8 cellular contexts compared by ENCODE assay signal in genomic region chr2:242085941-242086621, GRCh38.
DNase-seq lines count a peak whose midpoint lies in the region; ATAC-seq and TF ChIP-seq lines count a peak whose summit lies in the region.

No MANE protein-coding gene starts in this region.

- peak overlapping the region; percentile 63 to 91 (median 78) for H3K4me2 ChIP-seq in BLaER1 treated with 17β-estradiol and CSF1 and Interleukin-3, amounts not matched to agents 10 nM and 100 nM
- no peak overlapping the region for H3K4me2 ChIP-seq in neural progenitor cell

- peak overlapping the region; percentile 70 for H3K27ac Mint-ChIP-seq in stimulated activated memory B cell treated with anti-CD40 and anti-IgM and Interleukin-4, amounts not matched to agents 10 μg/mL and 1 μg/mL and 100 μg/mL, for 72 hours
- no peak overlapping the region for H3K27ac Mint-ChIP-seq in neural progenitor cell

- H3K27me3 Mint-ChIP-seq in stimulated activated memory B cell treated with anti-CD40 and anti-IgM and Interleukin-4, amounts not matched to agents 10 μg/mL and 1 μg/mL and 100 μg/mL, for 72 hours, result no peaks in the 10 kb centered on the region
- H3K27me3 Mint-ChIP-seq in neural progenitor cell (ENCODE audit: insufficient read depth, low read depth), result peaks cover 22% of the 10 kb centered on the region

- H3K4me1 ChIP-seq in BLaER1 treated with 17β-estradiol and CSF1 and Interleukin-3, amounts not matched to agents 10 nM and 100 nM, result peaks cover 20 to 31% (median 26%) of the 10 kb centered on the region in 10 experiments
- peaks cover 5% of the 10 kb centered on the region for H3K4me1 ChIP-seq in neural progenitor cell

- H3K9ac ChIP-seq in BLaER1 treated with 17β-estradiol and CSF1 and Interleukin-3, amounts not matched to agents 10 nM and 100 nM, result peak overlapping the region; percentile 5 to 79 (median 66)
- H3K9ac ChIP-seq in neural progenitor cell, result no peak overlapping the region

- H3F3A ChIP-seq in neural progenitor cell (ENCODE audit: low read depth), result no peaks in the 10 kb centered on the region

- H4K20me1 ChIP-seq in BLaER1 treated with 17β-estradiol and CSF1 and Interleukin-3, amounts not matched to agents 10 nM and 100 nM, result peaks cover 0 to 4% (median 0%) of the 10 kb centered on the region in 11 experiments; a peak in 2 of 22 replicates
- H4K20me1 ChIP-seq in neural progenitor cell (ENCODE audit: low read depth), result no peaks in the 10 kb centered on the region

- H2AFZ ChIP-seq in neural progenitor cell (replicated peaks), result no peak overlapping the region

- peak overlapping the region; percentile 65 for H3K4me3 Mint-ChIP-seq in stimulated activated memory B cell treated with anti-CD40 and anti-IgM and Interleukin-4, amounts not matched to agents 10 μg/mL and 1 μg/mL and 100 μg/mL, for 72 hours
- H3K4me3 Mint-ChIP-seq in neural progenitor cell, result no peak overlapping the region

- peak; percentile 50 for DNase-seq in SK-MEL-5 (ENCODE audit: low read depth, low spot score)
- peak; percentile 26 to 72 for DNase-seq in foreskin fibroblast
- DNase-seq in ACHN, result no peak
- no peak for DNase-seq in neural progenitor cell (ENCODE audit: low spot score)

- peaks cover 0 to 19% (median 15%) of the 10 kb centered on the region in 11 experiments; a peak in 11 of 22 replicates for H3K27me3 ChIP-seq in BLaER1 treated with 17β-estradiol and CSF1 and Interleukin-3, amounts not matched to agents 10 nM and 100 nM
- H3K27me3 ChIP-seq in neural progenitor cell, result peaks cover 43% of the 10 kb centered on the region

- H3K4me1 Mint-ChIP-seq in stimulated activated memory B cell treated with anti-CD40 and anti-IgM and Interleukin-4, amounts not matched to agents 10 μg/mL and 1 μg/mL and 100 μg/mL, for 72 hours, result peaks cover 31% of the 10 kb centered on the region
- peaks cover 9% of the 10 kb centered on the region for H3K4me1 Mint-ChIP-seq in neural progenitor cell

- no peaks in the 10 kb centered on the region for H3K9me3 Mint-ChIP-seq in stimulated activated memory B cell treated with anti-CD40 and anti-IgM and Interleukin-4, amounts not matched to agents 10 μg/mL and 1 μg/mL and 100 μg/mL, for 72 hours
- no peaks in the 10 kb centered on the region for H3K9me3 Mint-ChIP-seq in neural progenitor cell

- H3K36me3 Mint-ChIP-seq in stimulated activated memory B cell treated with anti-CD40 and anti-IgM and Interleukin-4, amounts not matched to agents 10 μg/mL and 1 μg/mL and 100 μg/mL, for 72 hours, result no peaks in the 10 kb centered on the region
- H3K36me3 Mint-ChIP-seq in neural progenitor cell, result no peaks in the 10 kb centered on the region

- no peaks in the 10 kb centered on the region for H3K36me3 ChIP-seq in BLaER1 treated with 17β-estradiol and CSF1 and Interleukin-3, amounts not matched to agents 10 nM and 100 nM
- no peaks in the 10 kb centered on the region for H3K36me3 ChIP-seq in neural progenitor cell

- no peaks in the 10 kb centered on the region for H3K79me2 ChIP-seq in neural progenitor cell (ENCODE audit: low read depth)

- ATAC-seq in GM21723 (IDR thresholded peaks at IDR 0.05; ENCODE audit: unreplicated experiment) (peak; percentile 33), GM19324 (IDR thresholded peaks at IDR 0.05; ENCODE audit: low FRiP score, unreplicated experiment) (no peak)
- peak; percentile 60 for ATAC-seq in stimulated activated memory B cell treated with anti-CD40 and anti-IgM and Interleukin-4, amounts not matched to agents 10 μg/mL and 1 μg/mL and 100 μg/mL, for 72 hours

- H3K27ac ChIP-seq in BLaER1 treated with 17β-estradiol and CSF1 and Interleukin-3, amounts not matched to agents 10 nM and 100 nM, result peak overlapping the region; percentile 7 to 88 (median 77); a peak in 21 of 22 replicates
- H3K27ac ChIP-seq in neural progenitor cell, result no peak overlapping the region

- peak overlapping the region in 7 of 10 experiments; percentile 5 to 45 (median 37); a peak in 11 of 20 replicates for H3K4me3 ChIP-seq in BLaER1 treated with 17β-estradiol and CSF1 and Interleukin-3, amounts not matched to agents 10 nM and 100 nM
- H3K4me3 ChIP-seq in foreskin fibroblast (ENCODE audit: low read depth in 1 of 2, low read length in 2 of 2) (peak overlapping the region in 1 of 2 donors; percentile 23), neural progenitor cell (no peak overlapping the region)

- no peak for TF ChIP-seq CTCF in foreskin fibroblast (IDR thresholded peaks at IDR 0.05; ENCODE audit: low read depth, low read length)
- no peak for TF ChIP-seq CTCF in neural progenitor cell (IDR thresholded peaks at IDR 0.05)

- no peaks in the 10 kb centered on the region; a peak in 2 of 22 replicates for H3K9me3 ChIP-seq in BLaER1 treated with 17β-estradiol and CSF1 and Interleukin-3, amounts not matched to agents 10 nM and 100 nM (replicated peaks in 1 of 11)
- no peaks in the 10 kb centered on the region for H3K9me3 ChIP-seq in neural progenitor cell (ENCODE audit: low read depth)

- in situ Hi-C loops in SK-MEL-5 (cut with HindIII; ENCODE audit: low pct_unique_long_range_greater_than_20kb, low sequenced_read_pairs) (no loop called here), ACHN (cut with HindIII; ENCODE audit: low pct_ligation_motif_present, low pct_unique_long_range_greater_than_20kb, low sequenced_read_pairs) (no loop called here)

Comparison
In these comparisons a context has a peak if more than half of its experiments do, and no peak if none do; other contexts are left out.
1. DNase-seq: peak in SK-MEL-5 (single experiment) and foreskin fibroblast (2 of 2); none in ACHN (single experiment) and neural progenitor cell (single experiment).